In the genomic region with DNA sequence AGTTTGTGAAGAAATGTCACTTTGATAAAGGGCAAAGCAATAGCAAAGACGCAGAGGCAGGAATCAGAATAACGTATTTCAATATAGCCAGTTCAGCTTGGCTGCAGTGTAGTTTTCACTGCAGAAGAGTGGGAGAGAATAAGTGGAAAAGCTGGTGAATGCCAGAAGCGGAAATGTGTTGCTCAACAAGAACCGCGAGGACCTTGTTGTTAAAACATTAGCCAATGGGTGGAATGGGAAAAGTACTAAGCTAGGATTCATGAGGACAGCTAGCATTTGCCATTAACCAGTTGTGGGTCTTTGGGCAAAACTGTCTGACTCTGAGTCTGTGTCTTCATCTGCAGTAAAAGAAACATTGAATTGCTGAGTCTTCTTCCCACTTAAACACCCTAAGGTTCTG, we compare ENCODE assay signal across 32 cellular contexts.
"Had no signal": no experiment of that assay in that cellular context is flagged by ENCODE, and none has a peak within 500 bp of the region (broad histone marks: within the 10 kb centered on the region; RNA-seq: fewer than 3 reads in every experiment).

No MANE protein-coding gene starts in this region.

- H3K4me1 Mint-ChIP-seq: activated CD4-positive, alpha-beta T cell treated with anti-CD3 and anti-CD28 coated beads, Interleukin-2, amount 10 ng/mL, durations not matched to agents 7 days and 5 days had no signal

- H3K27me3 ChIP-seq: body of pancreas, breast epithelium had no signal

- H3K4me3 Mint-ChIP-seq: activated CD4-positive, alpha-beta T cell treated with anti-CD3 and anti-CD28 coated beads for 36 hours; activated CD4-positive, alpha-beta T cell treated with anti-CD3 and anti-CD28 coated beads, Interleukin-2, amount 10 ng/mL, durations not matched to agents 7 days and 5 days; activated CD8-positive, alpha-beta T cell treated with anti-CD3 and anti-CD28 coated beads, Interleukin-2, amount 10 ng/mL, durations not matched to agents 7 days and 5 days; activated naive CD4-positive, alpha-beta T cell treated with anti-CD3 and anti-CD28 coated beads, Interleukin-2, amount 50 U/mL, for 24 hours; activated naive CD8-positive, alpha-beta T cell treated with anti-CD3 and anti-CD28 coated beads, Interleukin-2, amount 10 ng/mL, durations not matched to agents 7 days and 5 days; activated T-cell treated with anti-CD3 and anti-CD28 coated beads, Interleukin-2, amount 50 U/mL, for 24 hours; WTC11 had no signal

- ATAC-seq: activated CD4-positive, alpha-beta T cell treated with anti-CD3 and anti-CD28 coated beads for 36 hours; activated CD4-positive, CD25-positive, alpha-beta regulatory T cell treated with anti-CD3 and anti-CD28 coated beads, Interleukin-2, amount 50 U/mL, for 24 hours; activated CD8-positive, alpha-beta T cell treated with anti-CD3 and anti-CD28 coated beads, Interleukin-2, amount 10 ng/mL, durations not matched to agents 7 days and 5 days; body of pancreas; WTC11 had no signal

- H3K27ac ChIP-seq: body of pancreas, breast epithelium had no signal

- H3K36me3 Mint-ChIP-seq: activated naive CD8-positive, alpha-beta T cell treated with anti-CD3 and anti-CD28 coated beads, Interleukin-2, amount 10 ng/mL, durations not matched to agents 7 days and 5 days; WTC11 had no signal

- H3K27me3 Mint-ChIP-seq: activated CD4-positive, alpha-beta T cell treated with anti-CD3 and anti-CD28 coated beads for 36 hours; activated naive CD4-positive, alpha-beta T cell treated with anti-CD3 and anti-CD28 coated beads, Interleukin-2, amount 50 U/mL, for 24 hours had no signal

- H3K9me3 Mint-ChIP-seq: activated T-cell treated with anti-CD3 and anti-CD28 coated beads, Interleukin-2, amount 50 U/mL, for 24 hours; activated T-helper 2 cell treated with anti-CD3 and anti-CD28 coated beads, Interferon-gamma antibody, Interleukin-2, Interleukin-4, amounts not matched to agents 10 μg/mL and 5 μg/mL and 100 μg/mL, durations not matched to agents 14 hours and 24 hours and 36 hours; WTC11 had no signal

- H3K4me3 ChIP-seq: body of pancreas, breast epithelium, MG63 had no signal

- H3K4me1 ChIP-seq: body of pancreas, breast epithelium had no signal

- DNase-seq: activated CD4-positive, alpha-beta T cell treated with anti-CD3 and anti-CD28 coated beads for 36 hours; activated CD4-positive, alpha-beta T cell treated with anti-CD3 and anti-CD28 coated beads, Interleukin-2, amount 10 ng/mL, durations not matched to agents 7 days and 5 days; activated CD4-positive, alpha-beta T cell treated with anti-CD3 and anti-CD28 coated beads, Interleukin-2, amount 50 U/mL, for 48 hours; activated CD8-positive, alpha-beta T cell treated with anti-CD3 and anti-CD28 coated beads, Interleukin-2, amount 10 ng/mL, durations not matched to agents 7 days and 5 days; activated gamma-delta T cell; activated naive CD4-positive, alpha-beta T cell treated with Interleukin-2 at 50 U/mL for 16 hours; activated naive CD8-positive, alpha-beta T cell treated with anti-CD3 and anti-CD28 coated beads, Interleukin-2, amount 10 ng/mL, durations not matched to agents 7 days and 5 days; activated T-cell treated with anti-CD3 and anti-CD28 coated beads, Interleukin-2, amount 50 U/mL, for 24 hours; body of pancreas; cerebellar nuclear complex; Kasumi-1; KBM-7; MG63; NCI-H1092 treated with DMSO at 0.1 percent for 48 hours; NCI-H1417; NCI-H146; NCI-H187; NCI-H2029 treated with DMSO at 0.1 percent for 48 hours; NCI-H2107; NCI-H2171; NCI-H510A; NCI-H526; NCI-H748 treated with DMSO at 0.1 percent for 48 hours; NK-92 treated with Interleukin-12 subunit alpha and Interleukin-12 subunit beta, amount 100 ng/mL, for 24 hours; OCI-M1; Right ventricle myocardium superior; T1000 had no signal

- H3K36me3 ChIP-seq: breast epithelium, MG63 had no signal

- H3K9me3 ChIP-seq: body of pancreas, breast epithelium, MG63 had no signal

- H3K27ac Mint-ChIP-seq: activated CD4-positive, alpha-beta T cell treated with anti-CD3 and anti-CD28 coated beads for 36 hours; activated CD4-positive, alpha-beta T cell treated with anti-CD3 and anti-CD28 coated beads, Interleukin-2, amount 10 ng/mL, durations not matched to agents 7 days and 5 days; activated CD8-positive, alpha-beta T cell treated with anti-CD3 and anti-CD28 coated beads, Interleukin-2, amount 10 ng/mL, durations not matched to agents 7 days and 5 days; activated naive CD4-positive, alpha-beta T cell treated with anti-CD3 and anti-CD28 coated beads, Interleukin-2, amount 50 U/mL, for 24 hours; activated naive CD8-positive, alpha-beta T cell treated with anti-CD3 and anti-CD28 coated beads, Interleukin-2, amount 10 ng/mL, durations not matched to agents 7 days and 5 days; activated T-cell treated with anti-CD3 and anti-CD28 coated beads, Interleukin-2, amount 50 U/mL, for 24 hours; activated T-helper 2 cell treated with anti-CD3 and anti-CD28 coated beads, Interferon-gamma antibody, Interleukin-2, Interleukin-4, amounts not matched to agents 10 μg/mL and 5 μg/mL and 100 μg/mL, durations not matched to agents 14 hours and 24 hours and 36 hours; WTC11 had no signal
